8 cellular contexts compared by ENCODE assay signal in the genomic region with DNA sequence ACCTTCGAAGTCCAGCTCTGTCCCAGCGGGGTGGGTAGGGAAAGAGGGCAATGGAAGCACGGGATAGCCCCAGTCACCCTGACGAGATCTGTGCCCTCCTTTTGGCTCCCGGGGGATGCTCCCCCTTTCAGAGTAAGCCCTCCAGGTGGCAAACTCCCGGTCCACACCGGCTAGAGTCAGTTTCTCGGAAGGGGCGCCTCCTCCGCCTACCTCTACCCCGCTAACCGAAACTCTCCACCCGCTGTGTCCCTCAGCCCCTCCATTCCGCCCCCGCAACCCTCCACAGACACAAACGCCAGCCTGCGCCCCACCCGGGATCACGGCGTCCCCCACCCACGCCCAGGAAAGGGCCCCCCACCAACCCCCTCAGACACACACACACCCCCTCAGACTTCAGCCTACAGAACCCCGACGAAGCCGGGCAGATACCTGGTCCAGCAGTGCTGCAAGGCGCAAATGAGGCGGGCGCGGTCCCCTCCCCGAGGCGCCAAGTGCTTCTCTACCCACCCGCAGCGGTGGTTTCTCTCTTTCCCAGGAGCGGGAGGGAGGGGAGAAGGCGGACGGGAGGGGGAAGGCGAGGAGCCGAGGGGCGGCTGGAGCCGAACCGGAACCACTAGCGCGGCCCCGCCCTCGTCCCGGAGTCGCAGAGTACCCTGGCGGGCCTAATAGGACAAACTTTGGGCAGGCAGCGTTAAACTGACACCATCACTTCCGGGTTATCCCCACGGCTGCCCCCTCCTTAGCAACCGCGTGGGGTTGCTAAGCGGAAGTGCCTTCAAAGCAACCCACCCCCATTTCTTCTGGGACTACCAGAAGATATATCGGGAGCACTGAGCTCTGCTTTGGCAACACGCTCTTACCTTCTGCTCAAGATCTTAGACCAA.
A peak's percentile ranks its signal among the peaks of the same experiment; 100 is the strongest.
DNase-seq lines count a peak whose midpoint lies in the region; ATAC-seq, FAIRE-seq and TF ChIP-seq lines count a peak whose summit lies in the region.

CSNK1G1 (minus strand) TSS at position 615 of the 884 bp plus-strand sequence. CDS start 55,674 bp downstream, outside the sequence.

- peak; percentile 97 for DNase-seq in AG10803 (ENCODE audit: low read depth)
- DNase-seq in GM19239 (ENCODE audit: insufficient read length, low spot score) = peak; percentile 79
- peak; percentile 98 for DNase-seq in NCI-H524 treated with DMSO at 0.1 percent for 48 hours (lab: John Stamatoyannopoulos, UW)
- DNase-seq in activated CD4-positive, alpha-beta T cell treated with anti-CD3 and anti-CD28 coated beads for 4 hours = peak; percentile 93
- peak; percentile 99 for DNase-seq in kidney glomerular epithelial cell (lab: John Stamatoyannopoulos, UW)
- peak; percentile 76 to 84 for DNase-seq in stimulated activated CD4-positive, alpha-beta T cell treated with anti-CD3 and anti-CD28 coated beads, Interleukin-1b, Interleukin-23, amount 100 ng/mL, for 1 hour (ENCODE audit: low read depth in 2 of 2)

- peak within 1 kb of the TSS; percentile 95 for H3K4me3 ChIP-seq in AG10803 (ENCODE audit: low read length)

- ATAC-seq in HG03457 (IDR thresholded peaks at IDR 0.05; ENCODE audit: unreplicated experiment) = peak; percentile 83

- H3K27ac ChIP-seq in cingulate gyrus (ENCODE audit: low read depth, low read length) = peak within 1 kb of the TSS; percentile 65

- no peak for TF ChIP-seq CTCF in AG10803 (conservative IDR thresholded peaks at IDR 0.05; ENCODE audit: low read length)

- peak; percentile 98 for FAIRE-seq in GM19239 (lab: Jason Lieb, UNC)

Comparison
In these comparisons a context has a peak if more than half of its experiments do, and no peak if none do; other contexts are left out.
1. Peak in every context shown above with its lines: DNase-seq, ATAC-seq, H3K4me3 ChIP-seq and H3K27ac ChIP-seq.